1 cellular context compared by ENCODE assay signal in genomic region chr6:19873031-19873430, GRCh38.
TF ChIP-seq lines count a peak whose summit lies in the region.

No MANE protein-coding gene starts in this region.

TF ChIP-seq in HepG2, 621 proteins besides CTCF, POLR2A, EP300 and RAD21 (continued from another document):
- TF ChIP-seq, protein P1, sequence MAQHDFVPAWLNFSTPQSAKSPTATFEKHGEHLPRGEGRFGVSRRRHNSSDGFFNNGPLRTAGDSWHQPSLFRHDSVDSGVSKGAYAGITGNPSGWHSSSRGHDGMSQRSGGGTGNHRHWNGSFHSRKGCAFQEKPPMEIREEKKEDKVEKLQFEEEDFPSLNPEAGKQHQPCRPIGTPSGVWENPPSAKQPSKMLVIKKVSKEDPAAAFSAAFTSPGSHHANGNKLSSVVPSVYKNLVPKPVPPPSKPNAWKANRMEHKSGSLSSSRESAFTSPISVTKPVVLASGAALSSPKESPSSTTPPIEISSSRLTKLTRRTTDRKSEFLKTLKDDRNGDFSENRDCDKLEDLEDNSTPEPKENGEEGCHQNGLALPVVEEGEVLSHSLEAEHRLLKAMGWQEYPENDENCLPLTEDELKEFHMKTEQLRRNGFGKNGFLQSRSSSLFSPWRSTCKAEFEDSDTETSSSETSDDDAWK (CRISPR knock-in tag; IDR thresholded peaks at IDR 0.05), result no peak
- TF ChIP-seq CREBL2 (CRISPR knock-in tag; IDR thresholded peaks at IDR 0.05; ENCODE audit: borderline replicate concordance), result no peak
- no peak for TF ChIP-seq MXD3 (CRISPR knock-in tag; IDR thresholded peaks at IDR 0.05)
- no peak for TF ChIP-seq ZHX1 (CRISPR knock-in tag; IDR thresholded peaks at IDR 0.05; ENCODE audit: low read depth)
- TF ChIP-seq HDAC2 (CRISPR knock-in tag; IDR thresholded peaks at IDR 0.05), result no peak
- TF ChIP-seq ZBTB8A (CRISPR knock-in tag; IDR thresholded peaks at IDR 0.05; ENCODE audit: borderline replicate concordance, low read depth), result no peak
- no peak for TF ChIP-seq ZBTB7A (CRISPR knock-in tag; IDR thresholded peaks at IDR 0.05)
- TF ChIP-seq CEBPG (CRISPR knock-in tag; IDR thresholded peaks at IDR 0.05), result peak; percentile 65
- TF ChIP-seq SMC3 (IDR thresholded peaks at IDR 0.05; ENCODE audit: low read length), result peak; percentile 28; the same call in 1 of the 2 replicates
- TF ChIP-seq PITX1 (CRISPR knock-in tag; IDR thresholded peaks at IDR 0.05), result no peak
- no peak for TF ChIP-seq CBX1 (IDR thresholded peaks at IDR 0.05; ENCODE audit: low read depth)
